Comparison of ENCODE assay signal across 1 cellular context in genomic region chr4:36651253-36651652, GRCh38.
TF ChIP-seq lines count a peak whose summit lies in the region.

No MANE protein-coding gene starts in this region.

TF ChIP-seq in GM12878, 131 proteins besides CTCF, POLR2A, EP300 and RAD21 (continued from another document and continues in another):
- TF ChIP-seq BCLAF1 (IDR thresholded peaks at IDR 0.05) = no peak
- peak; percentile 98 for TF ChIP-seq JUNB (IDR thresholded peaks at IDR 0.05)
- TF ChIP-seq FOXM1 (IDR thresholded peaks at IDR 0.05; ENCODE audit: low read depth, low read length) = peak; percentile 71; the same call in 1 of the 2 replicates
- TF ChIP-seq FOXK2 (IDR thresholded peaks at IDR 0.05) = no peak
- TF ChIP-seq MTA3 (IDR thresholded peaks at IDR 0.05; ENCODE audit: borderline replicate concordance, low read length) = peak; percentile 57; the same call in 1 of the 2 replicates
- TF ChIP-seq RELB (IDR thresholded peaks at IDR 0.05; ENCODE audit: low read depth) = peak; percentile 54
- peak; percentile 69 for TF ChIP-seq EED (IDR thresholded peaks at IDR 0.05; ENCODE audit: low read depth)
- TF ChIP-seq IKZF2 (IDR thresholded peaks at IDR 0.05) = peak; percentile 79 to 88
- peak; percentile 93 for TF ChIP-seq MTA2 (IDR thresholded peaks at IDR 0.05; ENCODE audit: low read depth)
- no peak for TF ChIP-seq ZBTB40 (IDR thresholded peaks at IDR 0.05; ENCODE audit: borderline replicate concordance)
- peak; percentile 47 for TF ChIP-seq USF1 (IDR thresholded peaks at IDR 0.05; ENCODE audit: borderline replicate concordance, extremely low read length, insufficient read depth, low read depth, low read length)
- no peak for TF ChIP-seq SMC3 (IDR thresholded peaks at IDR 0.05; ENCODE audit: borderline replicate concordance, low read length)
- peak in 1 of 2 experiments; percentile 71; a peak in 1 of 4 replicates for TF ChIP-seq SRF (IDR thresholded peaks at IDR 0.05; ENCODE audit: low read depth in 2 of 2, low read length in 2 of 2)
- TF ChIP-seq NR2F1 (conservative IDR thresholded peaks at IDR 0.05) = peak; percentile 98
- TF ChIP-seq BACH1 (IDR thresholded peaks at IDR 0.05; ENCODE audit: borderline replicate concordance) = peak; percentile 94; the same call in 1 of the 2 replicates
- TF ChIP-seq POU2F2 (IDR thresholded peaks at IDR 0.05; ENCODE audit: borderline replicate concordance, low read depth, low read length) = no peak
- TF ChIP-seq TCF3 (IDR thresholded peaks at IDR 0.05; ENCODE audit: borderline replicate concordance, insufficient read depth, low read depth, low read length) = 0 out of 2 replicates have a peak, but pooled peaks have one; percentile 47
- peak; percentile 70 for TF ChIP-seq BCL3 (IDR thresholded peaks at IDR 0.05; ENCODE audit: borderline replicate concordance, insufficient read depth, low read depth, low read length, poor library complexity, severe bottlenecking)
- no peak for TF ChIP-seq PRDM15 (CRISPR knock-in tag; IDR thresholded peaks at IDR 0.05)
- TF ChIP-seq CEBPZ (IDR thresholded peaks at IDR 0.05; ENCODE audit: low read depth, low read length) = no peak
- TF ChIP-seq IRF4 (IDR thresholded peaks at IDR 0.05; ENCODE audit: low read depth, low read length) = peak; percentile 96
- TF ChIP-seq RCOR1 (conservative IDR thresholded peaks at IDR 0.05; ENCODE audit: low read depth, low read length) = no peak
- TF ChIP-seq ATF7 (IDR thresholded peaks at IDR 0.05; ENCODE audit: low read depth) = peak; percentile 78
- peak; percentile 91 for TF ChIP-seq NFIC (IDR thresholded peaks at IDR 0.05; ENCODE audit: low read depth, low read length)
- TF ChIP-seq SUPT20H (IDR thresholded peaks at IDR 0.05; ENCODE audit: borderline replicate concordance, control insufficient read depth, low read depth, low read length) = no peak
- TF ChIP-seq PAX5 (IDR thresholded peaks at IDR 0.05; ENCODE audit: borderline replicate concordance, low read depth, low read length) = peak; percentile 77; the same call in 1 of the 2 replicates
- TF ChIP-seq KDM1A (IDR thresholded peaks at IDR 0.05; ENCODE audit: borderline replicate concordance) = no peak
- no peak for TF ChIP-seq ELK1 (IDR thresholded peaks at IDR 0.05; ENCODE audit: low read depth, low read length)
- peak; percentile 87 for TF ChIP-seq ATF2 (IDR thresholded peaks at IDR 0.05; ENCODE audit: low read length)
- no peak for TF ChIP-seq ZNF384 (IDR thresholded peaks at IDR 0.05; ENCODE audit: borderline replicate concordance, low read depth, low read length)
- TF ChIP-seq CHD1 (IDR thresholded peaks at IDR 0.05; ENCODE audit: low read depth, low read length) = no peak
- no peak for TF ChIP-seq POLR2AphosphoS5 (IDR thresholded peaks at IDR 0.05; ENCODE audit: low read length)
